Comparison of ENCODE assay signal across 1 cellular context in the genomic region with DNA sequence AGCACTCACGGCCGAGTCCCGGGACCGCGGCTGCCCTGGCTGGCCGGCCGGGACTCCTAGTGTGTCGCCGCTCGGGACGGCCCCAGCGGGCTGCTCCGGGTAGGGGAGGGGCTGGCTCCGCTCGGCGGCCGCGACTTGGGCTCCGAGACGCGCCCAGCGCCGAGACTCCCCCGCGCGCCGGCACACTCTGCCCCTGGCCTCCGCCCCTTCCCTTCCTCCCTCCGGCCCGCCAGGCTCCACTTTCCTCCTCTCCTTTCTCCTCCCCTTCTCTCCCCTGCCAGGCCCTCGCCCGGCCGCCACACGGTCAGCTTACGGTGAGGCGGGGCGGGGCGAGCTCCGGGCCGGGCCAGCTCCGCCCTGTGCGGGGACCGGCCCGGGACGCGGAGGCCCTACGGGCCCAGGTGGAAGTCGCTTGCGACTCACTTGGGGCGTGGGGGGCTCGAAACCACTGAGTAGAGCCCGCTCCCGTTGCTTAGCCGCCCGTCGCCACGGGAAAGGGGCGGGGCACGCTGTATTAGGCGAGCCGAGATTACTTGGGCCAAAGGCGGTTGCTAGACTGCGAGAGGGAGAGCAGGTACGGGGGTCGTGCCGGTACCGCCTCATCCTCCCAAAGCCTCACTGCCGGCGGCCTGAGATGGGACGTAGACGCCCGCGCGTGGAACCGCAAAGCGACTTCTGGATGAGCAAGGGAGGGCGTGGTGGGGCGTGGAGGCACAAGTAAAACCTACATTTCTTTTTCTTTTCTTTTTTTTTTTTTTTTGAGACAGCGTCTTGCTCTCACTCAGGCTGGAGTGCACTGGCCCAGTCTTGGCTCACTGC.
TF ChIP-seq lines count a peak whose summit lies in the region.

A gene with protein sequence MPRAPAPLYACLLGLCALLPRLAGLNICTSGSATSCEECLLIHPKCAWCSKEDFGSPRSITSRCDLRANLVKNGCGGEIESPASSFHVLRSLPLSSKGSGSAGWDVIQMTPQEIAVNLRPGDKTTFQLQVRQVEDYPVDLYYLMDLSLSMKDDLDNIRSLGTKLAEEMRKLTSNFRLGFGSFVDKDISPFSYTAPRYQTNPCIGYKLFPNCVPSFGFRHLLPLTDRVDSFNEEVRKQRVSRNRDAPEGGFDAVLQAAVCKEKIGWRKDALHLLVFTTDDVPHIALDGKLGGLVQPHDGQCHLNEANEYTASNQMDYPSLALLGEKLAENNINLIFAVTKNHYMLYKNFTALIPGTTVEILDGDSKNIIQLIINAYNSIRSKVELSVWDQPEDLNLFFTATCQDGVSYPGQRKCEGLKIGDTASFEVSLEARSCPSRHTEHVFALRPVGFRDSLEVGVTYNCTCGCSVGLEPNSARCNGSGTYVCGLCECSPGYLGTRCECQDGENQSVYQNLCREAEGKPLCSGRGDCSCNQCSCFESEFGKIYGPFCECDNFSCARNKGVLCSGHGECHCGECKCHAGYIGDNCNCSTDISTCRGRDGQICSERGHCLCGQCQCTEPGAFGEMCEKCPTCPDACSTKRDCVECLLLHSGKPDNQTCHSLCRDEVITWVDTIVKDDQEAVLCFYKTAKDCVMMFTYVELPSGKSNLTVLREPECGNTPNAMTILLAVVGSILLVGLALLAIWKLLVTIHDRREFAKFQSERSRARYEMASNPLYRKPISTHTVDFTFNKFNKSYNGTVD (minus strand): TSS at position 189 of the 819 bp plus-strand sequence. CDS start 365 bp downstream, outside the sequence.

TF ChIP-seq in WTC11, 78 proteins besides CTCF, POLR2A, EP300 and RAD21 (continued from another document):
- TF ChIP-seq JAZF1 (CRISPR knock-in tag; IDR thresholded peaks at IDR 0.05), result no peak
- no peak for TF ChIP-seq RORB (CRISPR knock-in tag; IDR thresholded peaks at IDR 0.05)
- TF ChIP-seq SOX15 (CRISPR knock-in tag; IDR thresholded peaks at IDR 0.05), result no peak
- TF ChIP-seq, protein P1, sequence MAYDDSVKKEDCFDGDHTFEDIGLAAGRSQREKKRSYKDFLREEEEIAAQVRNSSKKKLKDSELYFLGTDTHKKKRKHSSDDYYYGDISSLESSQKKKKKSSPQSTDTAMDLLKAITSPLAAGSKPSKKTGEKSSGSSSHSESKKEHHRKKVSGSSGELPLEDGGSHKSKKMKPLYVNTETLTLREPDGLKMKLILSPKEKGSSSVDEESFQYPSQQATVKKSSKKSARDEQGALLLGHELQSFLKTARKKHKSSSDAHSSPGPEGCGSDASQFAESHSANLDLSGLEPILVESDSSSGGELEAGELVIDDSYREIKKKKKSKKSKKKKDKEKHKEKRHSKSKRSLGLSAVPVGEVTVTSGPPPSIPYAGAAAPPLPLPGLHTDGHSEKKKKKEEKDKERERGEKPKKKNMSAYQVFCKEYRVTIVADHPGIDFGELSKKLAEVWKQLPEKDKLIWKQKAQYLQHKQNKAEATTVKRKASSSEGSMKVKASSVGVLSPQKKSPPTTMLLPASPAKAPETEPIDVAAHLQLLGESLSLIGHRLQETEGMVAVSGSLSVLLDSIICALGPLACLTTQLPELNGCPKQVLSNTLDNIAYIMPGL (CRISPR knock-in tag; IDR thresholded peaks at IDR 0.05), result peak; percentile 78
- TF ChIP-seq, protein P2, sequence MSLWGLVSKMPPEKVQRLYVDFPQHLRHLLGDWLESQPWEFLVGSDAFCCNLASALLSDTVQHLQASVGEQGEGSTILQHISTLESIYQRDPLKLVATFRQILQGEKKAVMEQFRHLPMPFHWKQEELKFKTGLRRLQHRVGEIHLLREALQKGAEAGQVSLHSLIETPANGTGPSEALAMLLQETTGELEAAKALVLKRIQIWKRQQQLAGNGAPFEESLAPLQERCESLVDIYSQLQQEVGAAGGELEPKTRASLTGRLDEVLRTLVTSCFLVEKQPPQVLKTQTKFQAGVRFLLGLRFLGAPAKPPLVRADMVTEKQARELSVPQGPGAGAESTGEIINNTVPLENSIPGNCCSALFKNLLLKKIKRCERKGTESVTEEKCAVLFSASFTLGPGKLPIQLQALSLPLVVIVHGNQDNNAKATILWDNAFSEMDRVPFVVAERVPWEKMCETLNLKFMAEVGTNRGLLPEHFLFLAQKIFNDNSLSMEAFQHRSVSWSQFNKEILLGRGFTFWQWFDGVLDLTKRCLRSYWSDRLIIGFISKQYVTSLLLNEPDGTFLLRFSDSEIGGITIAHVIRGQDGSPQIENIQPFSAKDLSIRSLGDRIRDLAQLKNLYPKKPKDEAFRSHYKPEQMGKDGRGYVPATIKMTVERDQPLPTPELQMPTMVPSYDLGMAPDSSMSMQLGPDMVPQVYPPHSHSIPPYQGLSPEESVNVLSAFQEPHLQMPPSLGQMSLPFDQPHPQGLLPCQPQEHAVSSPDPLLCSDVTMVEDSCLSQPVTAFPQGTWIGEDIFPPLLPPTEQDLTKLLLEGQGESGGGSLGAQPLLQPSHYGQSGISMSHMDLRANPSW (CRISPR knock-in tag; conservative IDR thresholded peaks at IDR 0.05; ENCODE audit: low read depth), result no peak
- TF ChIP-seq, protein P3, sequence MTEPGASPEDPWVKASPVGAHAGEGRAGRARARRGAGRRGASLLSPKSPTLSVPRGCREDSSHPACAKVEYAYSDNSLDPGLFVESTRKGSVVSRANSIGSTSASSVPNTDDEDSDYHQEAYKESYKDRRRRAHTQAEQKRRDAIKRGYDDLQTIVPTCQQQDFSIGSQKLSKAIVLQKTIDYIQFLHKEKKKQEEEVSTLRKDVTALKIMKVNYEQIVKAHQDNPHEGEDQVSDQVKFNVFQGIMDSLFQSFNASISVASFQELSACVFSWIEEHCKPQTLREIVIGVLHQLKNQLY (CRISPR knock-in tag; IDR thresholded peaks at IDR 0.05), result no peak
- TF ChIP-seq NFYB (CRISPR knock-in tag; conservative IDR thresholded peaks at IDR 0.05; ENCODE audit: low read depth), result no peak
- TF ChIP-seq EMX1 (CRISPR knock-in tag; IDR thresholded peaks at IDR 0.05), result peak; percentile 64; the same call in 1 of the 2 replicates
- no peak for TF ChIP-seq IRF2 (CRISPR knock-in tag; IDR thresholded peaks at IDR 0.05; ENCODE audit: borderline replicate concordance, low read depth)
- TF ChIP-seq, protein P4, sequence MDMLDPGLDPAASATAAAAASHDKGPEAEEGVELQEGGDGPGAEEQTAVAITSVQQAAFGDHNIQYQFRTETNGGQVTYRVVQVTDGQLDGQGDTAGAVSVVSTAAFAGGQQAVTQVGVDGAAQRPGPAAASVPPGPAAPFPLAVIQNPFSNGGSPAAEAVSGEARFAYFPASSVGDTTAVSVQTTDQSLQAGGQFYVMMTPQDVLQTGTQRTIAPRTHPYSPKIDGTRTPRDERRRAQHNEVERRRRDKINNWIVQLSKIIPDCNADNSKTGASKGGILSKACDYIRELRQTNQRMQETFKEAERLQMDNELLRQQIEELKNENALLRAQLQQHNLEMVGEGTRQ (CRISPR knock-in tag; IDR thresholded peaks at IDR 0.05), result no peak
- TF ChIP-seq RELA (CRISPR knock-in tag; IDR thresholded peaks at IDR 0.05; ENCODE audit: borderline replicate concordance), result 0 out of 2 replicates have a peak, but pooled peaks have one; percentile 42
- TF ChIP-seq SMAD4 (CRISPR knock-in tag; IDR thresholded peaks at IDR 0.05), result no peak
- TF ChIP-seq, protein P5, sequence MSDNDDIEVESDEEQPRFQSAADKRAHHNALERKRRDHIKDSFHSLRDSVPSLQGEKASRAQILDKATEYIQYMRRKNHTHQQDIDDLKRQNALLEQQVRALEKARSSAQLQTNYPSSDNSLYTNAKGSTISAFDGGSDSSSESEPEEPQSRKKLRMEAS (CRISPR knock-in tag; IDR thresholded peaks at IDR 0.05), result peak; percentile 43; the same call in 1 of the 2 replicates
- no peak for TF ChIP-seq ZNF138 (CRISPR knock-in tag; conservative IDR thresholded peaks at IDR 0.05)
- TF ChIP-seq TP53 (CRISPR knock-in tag; IDR thresholded peaks at IDR 0.05), result no peak
- TF ChIP-seq JUN (CRISPR knock-in tag; IDR thresholded peaks at IDR 0.05), result no peak
- TF ChIP-seq ZNF671 (CRISPR knock-in tag; IDR thresholded peaks at IDR 0.05), result peak; percentile 92
